Comparison of ENCODE assay signal across 22 cellular contexts in genomic region chr5:107563957-107564544, GRCh38.
DNase-seq lines count a peak whose midpoint lies in the region; ATAC-seq and TF ChIP-seq lines count a peak whose summit lies in the region.
"Had no signal": no experiment of that assay in that cellular context is flagged by ENCODE, and none has a peak within 500 bp of the region (broad histone marks: within the 10 kb centered on the region; RNA-seq: fewer than 3 reads in every experiment).

No MANE protein-coding gene starts in this region.

- H3K4me3 ChIP-seq in breast epithelium, result no peak overlapping the region
- no peak overlapping the region for H3K4me3 ChIP-seq in neural progenitor cell
- no peak overlapping the region for H3K4me3 ChIP-seq in CD8-positive, alpha-beta memory T cell (ENCODE audit: low read length)
- no peak overlapping the region for H3K4me3 ChIP-seq in mesenchymal stem cell (ENCODE audit: insufficient read depth in 1 of 2, low read depth in 1 of 2, low read length in 2 of 2)
- H3K4me3 ChIP-seq: lung, upper lobe of right lung had no signal

- no peak overlapping the region for H4K8ac ChIP-seq in H9 (replicated peaks; ENCODE audit: insufficient read length, low read depth, low read length)
- H4K8ac ChIP-seq in mesenchymal stem cell (ENCODE audit: low read length), result no peak overlapping the region

- no peak overlapping the region for H4K5ac ChIP-seq in H9 (ENCODE audit: insufficient read length, low read depth, low read length)

- H4K20me1 ChIP-seq in H9 (ENCODE audit: control insufficient read depth, insufficient read depth, insufficient read length) (no peaks in the 10 kb centered on the region), neural progenitor cell (ENCODE audit: low read depth) (peaks cover 100% of the 10 kb centered on the region)

- no peak overlapping the region for H3K4ac ChIP-seq in H9 (ENCODE audit: low read depth, low read length)
- no peak overlapping the region for H3K4ac ChIP-seq in mesenchymal stem cell (ENCODE audit: low read depth in 1 of 2, low read length in 2 of 2)

- DNase-seq in H9 (no peak), NCI-H69 (lab: John Stamatoyannopoulos, UW) (peak; percentile 98), breast epithelium (ENCODE audit: low spot score in 2 of 2) (no peak), neural progenitor cell (ENCODE audit: low spot score) (no peak), HuH-7 (ENCODE audit: low spot score) (no peak), mesenchymal stem cell (no peak)
- DNase-seq in CD8-positive, alpha-beta memory T cell, result no peak
- DNase-seq: activated CD4-positive, alpha-beta T cell treated with anti-CD3 and anti-CD28 coated beads, Interleukin-2, amount 10 ng/mL, durations not matched to agents 7 days and 5 days; activated naive CD4-positive, alpha-beta T cell treated with anti-CD3 and anti-CD28 coated beads, Interleukin-2, amount 50 U/mL, for 16 hours; activated T-cell treated with anti-CD3 and anti-CD28 coated beads, Interleukin-2, amount 50 U/mL, for 48 hours; aorta; caudate nucleus; CD4-positive, alpha-beta T cell; GDM1; occipital lobe; RPMI8226; small intestine; stimulated activated CD4-positive, alpha-beta T cell treated with anti-CD3 and anti-CD28 coated beads, Interleukin-2, amount 100 ng/mL, for 24 hours; upper lobe of right lung; WERI-Rb-1 had no signal

- ATAC-seq in HG03045 (IDR thresholded peaks at IDR 0.05; ENCODE audit: unreplicated experiment), result no peak
- ATAC-seq: upper lobe of right lung had no signal

- intact Hi-C loops in breast epithelium (cut with DNase I; ENCODE audit: low total_unique reads), result no loop called here

- H3K27me3 Mint-ChIP-seq in H9 (ENCODE audit: low read depth) (no peaks in the 10 kb centered on the region), neural progenitor cell (ENCODE audit: insufficient read depth, low read depth) (peaks cover 3% of the 10 kb centered on the region)
- H3K27me3 Mint-ChIP-seq in CD8-positive, alpha-beta memory T cell, result peaks cover 5 to 12% of the 10 kb centered on the region in 2 donors
- H3K27me3 Mint-ChIP-seq: CD4-positive, alpha-beta T cell had no signal

- no peaks in the 10 kb centered on the region for H3K36me3 ChIP-seq in breast epithelium
- no peaks in the 10 kb centered on the region for H3K36me3 ChIP-seq in neural progenitor cell
- H3K36me3 ChIP-seq in CD8-positive, alpha-beta memory T cell (ENCODE audit: insufficient read depth, low read length), result no peaks in the 10 kb centered on the region
- peaks cover 0 to 2% of the 10 kb centered on the region in 2 experiments for H3K36me3 ChIP-seq in mesenchymal stem cell (ENCODE audit: control insufficient read depth in 1 of 2, insufficient read depth in 2 of 2, low read depth in 1 of 2, low read length in 2 of 2)
- H3K36me3 ChIP-seq: upper lobe of right lung, WERI-Rb-1 had no signal

- H3K9me3 ChIP-seq in H9 (ENCODE audit: control insufficient read depth, low read depth, low read length) (no peaks in the 10 kb centered on the region), breast epithelium (no peaks in the 10 kb centered on the region), neural progenitor cell (ENCODE audit: low read depth) (no peaks in the 10 kb centered on the region), mesenchymal stem cell (ENCODE audit: control insufficient read depth, low read length) (no peaks in the 10 kb centered on the region)
- no peaks in the 10 kb centered on the region for H3K9me3 ChIP-seq in CD8-positive, alpha-beta memory T cell (ENCODE audit: low read length)
- H3K9me3 ChIP-seq: upper lobe of right lung had no signal

- H4K91ac ChIP-seq in H9 (ENCODE audit: insufficient read length, low read depth, low read length) (no peak overlapping the region), mesenchymal stem cell (ENCODE audit: low read length) (no peak overlapping the region)

- no peaks in the 10 kb centered on the region for H3K36me3 Mint-ChIP-seq in H9 (ENCODE audit: insufficient read depth in 1 of 3, low read depth in 3 of 3)
- H3K36me3 Mint-ChIP-seq in neural progenitor cell, result peaks cover 12% of the 10 kb centered on the region
- H3K36me3 Mint-ChIP-seq in CD8-positive, alpha-beta memory T cell, result no peaks in the 10 kb centered on the region

- H2BK15ac ChIP-seq in H9 (ENCODE audit: low read depth, low read length) (no peak overlapping the region), mesenchymal stem cell (ENCODE audit: low read depth, poor library complexity, severe bottlenecking) (no peak overlapping the region)

- H3K27ac ChIP-seq in H9 (ENCODE audit: insufficient read length, low read depth, low read length) (no peak overlapping the region), breast epithelium (peak overlapping the region; percentile 20 to 33), neural progenitor cell (no peak overlapping the region), mesenchymal stem cell (ENCODE audit: low read length, poor library complexity, severe bottlenecking) (no peak overlapping the region)
- H3K27ac ChIP-seq in CD8-positive, alpha-beta memory T cell (ENCODE audit: low read depth, low read length), result no peak overlapping the region
- H3K27ac ChIP-seq: upper lobe of right lung, WERI-Rb-1 had no signal

- no peak overlapping the region for H2BK20ac ChIP-seq in H9 (ENCODE audit: low read depth, low read length, poor library complexity, severe bottlenecking)

- no CpG with 5 or more reads among the region's 3 CpGs for WGBS in H9 (ENCODE audit: extremely low coverage, insufficient read length, low lambda C conversion rate)
- WGBS in mesenchymal stem cell, result 100% methylated on average over 1 of the region's 3 CpGs

- no peak overlapping the region for H3K4me3 Mint-ChIP-seq in H9
- H3K4me3 Mint-ChIP-seq in neural progenitor cell, result no peak overlapping the region
- H3K4me3 Mint-ChIP-seq in CD8-positive, alpha-beta memory T cell, result no peak overlapping the region
- H3K4me3 Mint-ChIP-seq: activated CD4-positive, alpha-beta T cell treated with anti-CD3 and anti-CD28 coated beads, Interleukin-2, amount 10 ng/mL, durations not matched to agents 7 days and 5 days; CD4-positive, alpha-beta T cell had no signal

- no peak overlapping the region for H3K23ac ChIP-seq in H9 (ENCODE audit: insufficient read length, low read depth, low read length)
- H3K23ac ChIP-seq in mesenchymal stem cell (ENCODE audit: low read length in 2 of 2), result no peak overlapping the region

- H3K79me2 ChIP-seq in H9 (ENCODE audit: insufficient read depth, low read length) (no peaks in the 10 kb centered on the region), neural progenitor cell (ENCODE audit: low read depth) (peaks cover 100% of the 10 kb centered on the region)

- H3K18ac ChIP-seq in H9 (ENCODE audit: insufficient read length, low read depth, low read length), result no peak overlapping the region
- no peak overlapping the region for H3K18ac ChIP-seq in mesenchymal stem cell (ENCODE audit: low read depth in 1 of 2, low read length in 2 of 2)

- H2AK5ac ChIP-seq in H9 (ENCODE audit: insufficient read length, low read length), result no peak overlapping the region
- H2AK5ac ChIP-seq in mesenchymal stem cell (ENCODE audit: low read length, severe bottlenecking), result no peak overlapping the region

- no peaks in the 10 kb centered on the region for H3K23me2 ChIP-seq in H9 (ENCODE audit: insufficient read length, low read depth, low read length, poor library complexity, severe bottlenecking)

- H2BK12ac ChIP-seq in H9 (ENCODE audit: insufficient read length, low read depth, low read length), result no peak overlapping the region
- no peak overlapping the region for H2BK12ac ChIP-seq in mesenchymal stem cell (ENCODE audit: low read length in 2 of 2)

- H2AFZ ChIP-seq in H9 (ENCODE audit: low read length) (no peak overlapping the region), neural progenitor cell (replicated peaks) (no peak overlapping the region), mesenchymal stem cell (ENCODE audit: low read depth, low read length) (no peak overlapping the region)

- H2BK5ac ChIP-seq in H9 (ENCODE audit: insufficient read length, low read length), result no peak overlapping the region
- no peak overlapping the region for H2BK5ac ChIP-seq in mesenchymal stem cell (ENCODE audit: low read depth, low read length, poor library complexity, severe bottlenecking)

- CTCF ChIA-PET in CD8-positive, alpha-beta memory T cell (lab: Charles Lee), result interaction anchor here (2.5 kb wide), 1 partner anchor 8 kb away, joined by 23 read pairs; no protein-coding TSS in a partner anchor

- POLR2A ChIA-PET in CD8-positive, alpha-beta memory T cell (lab: Charles Lee), result no interaction called here

- H2BK120ac ChIP-seq in H9 (ENCODE audit: low read depth, low read length, poor library complexity, severe bottlenecking) (no peak overlapping the region), mesenchymal stem cell (ENCODE audit: low read depth, low read length) (no peak overlapping the region)

- no peak overlapping the region for H3T11ph ChIP-seq in H9 (ENCODE audit: low read length)

- TF ChIP-seq CTCF in H9 (conservative IDR thresholded peaks at IDR 0.05) (peak; percentile 28; the same call in 1 of the 3 replicates), breast epithelium (IDR thresholded peaks at IDR 0.05) (no peak), neural progenitor cell (IDR thresholded peaks at IDR 0.05) (no peak)

- H3K4me1 ChIP-seq in H9 (ENCODE audit: insufficient read depth, low read length) (peaks cover 13% of the 10 kb centered on the region; the same call in 1 of the 2 replicates), breast epithelium (peaks cover 0 to 8% of the 10 kb centered on the region in 2 donors), neural progenitor cell (peaks cover 78% of the 10 kb centered on the region), mesenchymal stem cell (ENCODE audit: control insufficient read depth, insufficient read depth, low read depth, low read length) (peaks cover 10% of the 10 kb centered on the region)
- no peaks in the 10 kb centered on the region for H3K4me1 ChIP-seq in CD8-positive, alpha-beta memory T cell (ENCODE audit: insufficient read depth, low read length)
- H3K4me1 ChIP-seq: upper lobe of right lung had no signal

- H3K56ac ChIP-seq in H9 (ENCODE audit: insufficient read length, low read depth, low read length), result no peak overlapping the region

- H3K9ac ChIP-seq in H9 (ENCODE audit: extremely low read depth, insufficient read length, low read length), result no peak overlapping the region
- H3K9ac ChIP-seq in neural progenitor cell, result no peak overlapping the region
- H3K9ac ChIP-seq in mesenchymal stem cell (ENCODE audit: low read length), result no peak overlapping the region

- H3K79me1 ChIP-seq in H9 (ENCODE audit: insufficient read depth, low read depth, low read length, poor library complexity, severe bottlenecking), result no peaks in the 10 kb centered on the region
- peaks cover 12% of the 10 kb centered on the region for H3K79me1 ChIP-seq in mesenchymal stem cell (replicated peaks; ENCODE audit: low read length, poor library complexity, severe bottlenecking)

- peaks cover 52% of the 10 kb centered on the region for H3F3A ChIP-seq in neural progenitor cell (ENCODE audit: low read depth)

- H3K4me1 Mint-ChIP-seq in H9 (peaks cover 63 to 68% of the 10 kb centered on the region in 2 experiments), neural progenitor cell (peaks cover 68% of the 10 kb centered on the region)
- no peaks in the 10 kb centered on the region for H3K4me1 Mint-ChIP-seq in CD8-positive, alpha-beta memory T cell
- H3K4me1 Mint-ChIP-seq: activated CD4-positive, alpha-beta T cell treated with anti-CD3 and anti-CD28 coated beads, Interleukin-2, amount 10 ng/mL, durations not matched to agents 7 days and 5 days had no signal

- H3K27ac Mint-ChIP-seq in H9 (peak overlapping the region in 2 of 3 experiments; percentile 25 to 53; a peak in 5 of 7 replicates), neural progenitor cell (peak overlapping the region; percentile 42)
- H3K27ac Mint-ChIP-seq in CD8-positive, alpha-beta memory T cell, result no peak overlapping the region
- H3K27ac Mint-ChIP-seq: activated CD4-positive, alpha-beta T cell treated with anti-CD3 and anti-CD28 coated beads, Interleukin-2, amount 10 ng/mL, durations not matched to agents 7 days and 5 days; CD4-positive, alpha-beta T cell had no signal

- H3K9me3 Mint-ChIP-seq in H9 (no peaks in the 10 kb centered on the region; a peak in 1 of 5 replicates), neural progenitor cell (peaks cover 5% of the 10 kb centered on the region)
- peaks cover 0 to 2% (median 0%) of the 10 kb centered on the region in 5 donors for H3K9me3 Mint-ChIP-seq in CD8-positive, alpha-beta memory T cell
- H3K9me3 Mint-ChIP-seq: activated CD4-positive, alpha-beta T cell treated with anti-CD3 and anti-CD28 coated beads, Interleukin-2, amount 10 ng/mL, durations not matched to agents 7 days and 5 days; CD4-positive, alpha-beta T cell had no signal

- no peak overlapping the region for H3K14ac ChIP-seq in H9 (ENCODE audit: insufficient read depth, low read length)
- no peak overlapping the region for H3K14ac ChIP-seq in mesenchymal stem cell (ENCODE audit: low read length in 2 of 2)

- H3K27me3 ChIP-seq in H9 (ENCODE audit: insufficient read depth, low read length) (no peaks in the 10 kb centered on the region), breast epithelium (no peaks in the 10 kb centered on the region), neural progenitor cell (no peaks in the 10 kb centered on the region), mesenchymal stem cell (ENCODE audit: control insufficient read depth in 1 of 2, insufficient read depth in 1 of 2, low read length in 2 of 2) (no peaks in the 10 kb centered on the region)
- H3K27me3 ChIP-seq in CD8-positive, alpha-beta memory T cell (ENCODE audit: insufficient read depth, low read length, poor library complexity, severe bottlenecking), result no peaks in the 10 kb centered on the region
- H3K27me3 ChIP-seq: upper lobe of right lung had no signal

- H3K4me2 ChIP-seq in H9 (ENCODE audit: insufficient read depth, insufficient read length, low read length) (no peak overlapping the region), neural progenitor cell (peak overlapping the region; percentile 58), mesenchymal stem cell (ENCODE audit: low read length, poor library complexity, severe bottlenecking) (no peak overlapping the region)

- TF ChIP-seq POLR2A in breast epithelium (IDR thresholded peaks at IDR 0.05), result no peak

Comparison
In these comparisons a context has a peak if more than half of its experiments do, and no peak if none do; other contexts are left out.
1. H3K27ac ChIP-seq: peak in breast epithelium (2 of 2); none in H9 (single experiment), neural progenitor cell (single experiment), CD8-positive, alpha-beta memory T cell (single experiment) and mesenchymal stem cell (single experiment).
2. H3K27ac Mint-ChIP-seq: peak in H9 (2 of 3) and neural progenitor cell (single experiment); none in CD8-positive, alpha-beta memory T cell (0 of 8).